10 cellular contexts compared by ENCODE assay signal in genomic region chr18:58015045-58015444, GRCh38. TPM values are rescaled to one million over a fixed set of nuclear protein-coding genes. Genes with fewer than 3 reads are reported as not detected.
DNase-seq lines count a peak whose midpoint lies in the region; ATAC-seq and TF ChIP-seq lines count a peak whose summit lies in the region.
"Had no signal": no experiment of that assay in that cellular context is flagged by ENCODE, and none has a peak within 500 bp of the region (broad histone marks: within the 10 kb centered on the region; RNA-seq: fewer than 3 reads in every experiment).

No MANE protein-coding gene starts in this region.

- H3K4me1 ChIP-seq in OCI-LY7 (ENCODE audit: insufficient read depth, low read length, poor library complexity, severe bottlenecking), result peaks cover 15% of the 10 kb centered on the region

- no peak overlapping the region for H3K27ac ChIP-seq in OCI-LY7 (ENCODE audit: low read depth, low read length, poor library complexity, severe bottlenecking)
- H3K27ac ChIP-seq: HL-60 had no signal

- peak overlapping the region; percentile 58 for H3K4me2 ChIP-seq in OCI-LY7 (ENCODE audit: low read length)

- H3K36me3 ChIP-seq in GM06990 (ENCODE audit: control insufficient read depth, insufficient read depth, low read length), result no peaks in the 10 kb centered on the region
- H3K36me3 ChIP-seq in OCI-LY7 (ENCODE audit: insufficient read depth, low read length), result no peaks in the 10 kb centered on the region

- CTCF ChIA-PET in OCI-LY7 (lab: Charles Lee; ENCODE audit: unreplicated experiment), result no interaction called here

- POLR2A ChIA-PET in OCI-LY7 (lab: Charles Lee), result no interaction called here

- no peak for TF ChIP-seq CTCF in GM06990 (IDR thresholded peaks at IDR 0.05; ENCODE audit: insufficient read depth, low read length, poor library complexity, severe bottlenecking)
- TF ChIP-seq CTCF in OCI-LY7 (conservative IDR thresholded peaks at IDR 0.05; ENCODE audit: low read length), result no peak

- H3K79me2 ChIP-seq in OCI-LY7 (ENCODE audit: insufficient read depth, low read depth, low read length), result no peaks in the 10 kb centered on the region

- no peak overlapping the region for H3K4me3 ChIP-seq in GM06990 (replicated peaks; ENCODE audit: low read depth, low read length)
- no peak overlapping the region for H3K4me3 ChIP-seq in OCI-LY7 (ENCODE audit: low read depth, low read length, poor library complexity, severe bottlenecking)

- H4K20me1 ChIP-seq in OCI-LY7 (ENCODE audit: insufficient read depth, low read length), result no peaks in the 10 kb centered on the region

- H3K9me3 ChIP-seq in OCI-LY7 (ENCODE audit: low read length), result peaks cover 8% of the 10 kb centered on the region; the same call in 1 of the 2 replicates

- DNase-seq in GM06990 (ENCODE audit: extremely low read depth, insufficient read length), result peak; percentile 40
- peak; percentile 48 for DNase-seq in OCI-LY7 (ENCODE audit: low spot score)
- DNase-seq in NCI-H748 treated with DMSO at 0.1 percent for 48 hours (lab: John Stamatoyannopoulos, UW), result no peak
- no peak for DNase-seq in NCI-H446 treated with DMSO at 0.1 percent for 48 hours (lab: John Stamatoyannopoulos, UW)
- DNase-seq in NCI-H2029 treated with DMSO at 0.1 percent for 48 hours (lab: John Stamatoyannopoulos, UW), result no peak
- no peak for DNase-seq in HUDEP-2 (lab: John Stamatoyannopoulos, UW; ENCODE audit: unreplicated experiment in 76 of 76)
- DNase-seq: activated CD4-positive, alpha-beta memory T cell treated with anti-CD3 and anti-CD28 coated beads, Interleukin-2, amount 10 ng/mL, durations not matched to agents 7 days and 5 days had no signal

- H3K27me3 ChIP-seq in GM06990 (replicated peaks; ENCODE audit: control insufficient read depth, insufficient read depth, low read length), result no peaks in the 10 kb centered on the region

- ATAC-seq in GM19463 (IDR thresholded peaks at IDR 0.05; ENCODE audit: unreplicated experiment), result peak; percentile 97
- ATAC-seq in HG03060 (IDR thresholded peaks at IDR 0.05; ENCODE audit: low read depth, unreplicated experiment), result peak; percentile 95

- intact Hi-C loops in OCI-LY7 (cut with micrococcal nuclease; ENCODE audit: unreplicated experiment), result no loop called here

- BruUV-seq in OCI-LY7 (replicated peaks; lab: Mats Ljungman, UMichigan), result no TSS peak

- H3K9me2 ChIP-seq in OCI-LY7 (ENCODE audit: insufficient read depth, low read length), result no peaks in the 10 kb centered on the region

- H2AFZ ChIP-seq in OCI-LY7 (ENCODE audit: low read length), result no peak overlapping the region

RNA-seq across cellular contexts. Expression of gene NEDD4L, which starts 29.0 kb away (rescaled TPM):
- total RNA-seq in OCI-LY7 (2014; rRNA removed; shearing (Covaris generic)), result 3.3 and 3.4 TPM in 2 replicates
- 3.2 and 3.6 TPM in 2 replicates for total RNA-seq in OCI-LY7 (2022)

Comparison
In these comparisons a context has a peak if more than half of its experiments do, and no peak if none do; other contexts are left out.
1. DNase-seq: peak in GM06990 (single experiment) and OCI-LY7 (single experiment); none in NCI-H748 treated with DMSO at 0.1 percent for 48 hours (single experiment), NCI-H446 treated with DMSO at 0.1 percent for 48 hours (single experiment), NCI-H2029 treated with DMSO at 0.1 percent for 48 hours (single experiment) and HUDEP-2 (0 of 76).